Comparison of ENCODE assay signal across 21 cellular contexts in genomic region chr5:14351086-14351661, GRCh38.
DNase-seq lines count a peak whose midpoint lies in the region; ATAC-seq and TF ChIP-seq lines count a peak whose summit lies in the region.
"Had no signal": no experiment of that assay in that cellular context is flagged by ENCODE, and none has a peak within 500 bp of the region (broad histone marks: within the 10 kb centered on the region; RNA-seq: fewer than 3 reads in every experiment).

No MANE protein-coding gene starts in this region.

- peaks cover 31% of the 10 kb centered on the region for H3K36me3 Mint-ChIP-seq in dendritic cell treated with granulocyte-macrophage colony-stimulating factor and Interleukin-4, amounts not matched to agents 40 ng/mL and 50 ng/mL, for 4 days (ENCODE audit: low read depth)
- peaks cover 19 to 50% of the 10 kb centered on the region in 2 donors for H3K36me3 Mint-ChIP-seq in stimulated activated naive B cell treated with anti-CD40 and anti-IgM and Interleukin-4, amounts not matched to agents 10 μg/mL and 1 μg/mL and 100 μg/mL, for 72 hours
- H3K36me3 Mint-ChIP-seq in progenitor cell of endocrine pancreas (ENCODE audit: insufficient read depth), result peaks cover 9% of the 10 kb centered on the region
- H3K36me3 Mint-ChIP-seq: CD4-positive, alpha-beta memory T cell; natural killer cell treated with Interleukin-12 subunit alpha and Interleukin-12 subunit beta and Interleukin-15 and Interleukin-18, amount 100 ng/mL, for 72 hours had no signal

- no peaks in the 10 kb centered on the region for H3K27me3 Mint-ChIP-seq in dendritic cell treated with granulocyte-macrophage colony-stimulating factor and Interleukin-4, amounts not matched to agents 40 ng/mL and 50 ng/mL, for 4 days
- H3K27me3 Mint-ChIP-seq in stimulated activated naive B cell treated with anti-CD40 and anti-IgM and Interleukin-4, amounts not matched to agents 10 μg/mL and 1 μg/mL and 100 μg/mL, for 72 hours, result no peaks in the 10 kb centered on the region
- H3K27me3 Mint-ChIP-seq in progenitor cell of endocrine pancreas, result no peaks in the 10 kb centered on the region
- H3K27me3 Mint-ChIP-seq: activated T-cell treated with anti-CD3 and anti-CD28 coated beads, Interleukin-2, amount 50 U/mL, for 24 hours; natural killer cell treated with Interleukin-12 subunit alpha and Interleukin-12 subunit beta and Interleukin-15 and Interleukin-18, amount 100 ng/mL, for 72 hours had no signal

- H3K4me1 Mint-ChIP-seq in dendritic cell treated with granulocyte-macrophage colony-stimulating factor and Interleukin-4, amounts not matched to agents 40 ng/mL and 50 ng/mL, for 4 days (ENCODE audit: low read depth), result peaks cover 47% of the 10 kb centered on the region
- H3K4me1 Mint-ChIP-seq in stimulated activated naive B cell treated with anti-CD40 and anti-IgM and Interleukin-4, amounts not matched to agents 10 μg/mL and 1 μg/mL and 100 μg/mL, for 72 hours, result peaks cover 27 to 37% of the 10 kb centered on the region in 2 donors
- H3K4me1 Mint-ChIP-seq in progenitor cell of endocrine pancreas (ENCODE audit: low read depth), result no peaks in the 10 kb centered on the region
- H3K4me1 Mint-ChIP-seq: CD4-positive, alpha-beta memory T cell had no signal

- DNase-seq in left ventricle myocardium superior (no peak), right atrium auricular region (ENCODE audit: low spot score) (no peak), MV-4-11 (lab: John Stamatoyannopoulos, UW) (peak; percentile 86), progenitor cell of endocrine pancreas (ENCODE audit: low spot score, unreplicated experiment) (no peak)
- no peak for DNase-seq in stimulated activated naive B cell treated with anti-CD40 and anti-IgM and Interleukin-4, amounts not matched to agents 10 μg/mL and 1 μg/mL and 100 μg/mL, for 72 hours
- no peak for DNase-seq in activated CD4-positive, alpha-beta T cell treated with anti-CD3 and anti-CD28 coated beads for 1 hour
- DNase-seq: activated naive CD4-positive, alpha-beta T cell treated with anti-CD3 and anti-CD28 coated beads, Interleukin-2, amount 50 U/mL, for 16 hours; CD4-positive, alpha-beta memory T cell; DMS79 treated with DMSO at 0.1 percent for 48 hours; HCEC 1CT; kidney; NCI-H1417 treated with DMSO at 0.1 percent for 48 hours; NCI-H2107; NCI-H526; stimulated activated CD4-positive, alpha-beta T cell treated with anti-CD3 and anti-CD28 coated beads, Interleukin-1b, Interleukin-23, amount 100 ng/mL, for 48 hours; stimulated activated naive CD4-positive, alpha-beta T cell treated with Interleukin-2 at 50 U/mL for 16 hours had no signal

- no peaks in the 10 kb centered on the region for H3K4me1 ChIP-seq in right atrium auricular region

- TF ChIP-seq CTCF in right atrium auricular region (IDR thresholded peaks at IDR 0.05) (no peak), progenitor cell of endocrine pancreas (IDR thresholded peaks at IDR 0.05; ENCODE audit: unreplicated experiment) (no peak)

- H3K4me3 Mint-ChIP-seq in dendritic cell treated with granulocyte-macrophage colony-stimulating factor and Interleukin-4, amounts not matched to agents 40 ng/mL and 50 ng/mL, for 4 days, result no peak overlapping the region
- no peak overlapping the region for H3K4me3 Mint-ChIP-seq in stimulated activated naive B cell treated with anti-CD40 and anti-IgM and Interleukin-4, amounts not matched to agents 10 μg/mL and 1 μg/mL and 100 μg/mL, for 72 hours
- H3K4me3 Mint-ChIP-seq in progenitor cell of endocrine pancreas (ENCODE audit: low read depth), result no peak overlapping the region
- H3K4me3 Mint-ChIP-seq: activated T-cell treated with anti-CD3 and anti-CD28 coated beads, Interleukin-2, amount 50 U/mL, for 24 hours; CD4-positive, alpha-beta memory T cell; natural killer cell treated with Interleukin-12 subunit alpha and Interleukin-12 subunit beta and Interleukin-15 and Interleukin-18, amount 100 ng/mL, for 72 hours; T-helper 2 cell treated with Interferon-gamma antibody and Interleukin-4, amounts not matched to agents 5 μg/mL and 100 μg/mL, for 36 hours had no signal

- peak overlapping the region; percentile 69 for H3K27ac Mint-ChIP-seq in dendritic cell treated with granulocyte-macrophage colony-stimulating factor and Interleukin-4, amounts not matched to agents 40 ng/mL and 50 ng/mL, for 4 days
- peak overlapping the region; percentile 63 for H3K27ac Mint-ChIP-seq in stimulated activated naive B cell treated with anti-CD40 and anti-IgM and Interleukin-4, amounts not matched to agents 10 μg/mL and 1 μg/mL and 100 μg/mL, for 72 hours
- H3K27ac Mint-ChIP-seq in progenitor cell of endocrine pancreas, result no peak overlapping the region
- H3K27ac Mint-ChIP-seq: activated T-cell treated with anti-CD3 and anti-CD28 coated beads, Interleukin-2, amount 50 U/mL, for 24 hours; CD4-positive, alpha-beta memory T cell; natural killer cell treated with Interleukin-12 subunit alpha and Interleukin-12 subunit beta and Interleukin-15 and Interleukin-18, amount 100 ng/mL, for 72 hours; T-helper 2 cell treated with Interferon-gamma antibody and Interleukin-4, amounts not matched to agents 5 μg/mL and 100 μg/mL, for 36 hours had no signal

- H3K9me3 ChIP-seq in right atrium auricular region, result no peaks in the 10 kb centered on the region

- ATAC-seq in left ventricle myocardium superior (peak; percentile 31), GM18520 (IDR thresholded peaks at IDR 0.05; ENCODE audit: unreplicated experiment) (no peak)
- peak; percentile 47 to 57 for ATAC-seq in stimulated activated naive B cell treated with anti-CD40 and anti-IgM and Interleukin-4, amounts not matched to agents 10 μg/mL and 1 μg/mL and 100 μg/mL, for 72 hours (replicated peaks)

- no peak overlapping the region for H3K27ac ChIP-seq in right atrium auricular region

- no peaks in the 10 kb centered on the region for H3K36me3 ChIP-seq in right atrium auricular region

- intact Hi-C loops in left ventricle myocardium superior (cut with micrococcal nuclease), result no loop called here
- intact Hi-C loops in dendritic cell treated with granulocyte-macrophage colony-stimulating factor and Interleukin-4, amounts not matched to agents 40 ng/mL and 50 ng/mL, for 4 days (cut with micrococcal nuclease), result loop anchor here (5.0 kb wide), 1 partner anchor 364 kb away; no protein-coding TSS in a partner anchor

- no peaks in the 10 kb centered on the region for H3K9me3 Mint-ChIP-seq in dendritic cell treated with granulocyte-macrophage colony-stimulating factor and Interleukin-4, amounts not matched to agents 40 ng/mL and 50 ng/mL, for 4 days
- H3K9me3 Mint-ChIP-seq in stimulated activated naive B cell treated with anti-CD40 and anti-IgM and Interleukin-4, amounts not matched to agents 10 μg/mL and 1 μg/mL and 100 μg/mL, for 72 hours, result no peaks in the 10 kb centered on the region
- no peaks in the 10 kb centered on the region for H3K9me3 Mint-ChIP-seq in progenitor cell of endocrine pancreas (ENCODE audit: low read depth)
- H3K9me3 Mint-ChIP-seq: activated T-cell treated with anti-CD3 and anti-CD28 coated beads, Interleukin-2, amount 50 U/mL, for 24 hours; CD4-positive, alpha-beta memory T cell; T-helper 2 cell treated with Interferon-gamma antibody and Interleukin-4, amounts not matched to agents 5 μg/mL and 100 μg/mL, for 36 hours had no signal

- H3K4me3 ChIP-seq in right atrium auricular region, result no peak overlapping the region

- H3K27me3 ChIP-seq in right atrium auricular region, result no peaks in the 10 kb centered on the region
